14 cellular contexts compared by ENCODE assay signal in the genomic region with DNA sequence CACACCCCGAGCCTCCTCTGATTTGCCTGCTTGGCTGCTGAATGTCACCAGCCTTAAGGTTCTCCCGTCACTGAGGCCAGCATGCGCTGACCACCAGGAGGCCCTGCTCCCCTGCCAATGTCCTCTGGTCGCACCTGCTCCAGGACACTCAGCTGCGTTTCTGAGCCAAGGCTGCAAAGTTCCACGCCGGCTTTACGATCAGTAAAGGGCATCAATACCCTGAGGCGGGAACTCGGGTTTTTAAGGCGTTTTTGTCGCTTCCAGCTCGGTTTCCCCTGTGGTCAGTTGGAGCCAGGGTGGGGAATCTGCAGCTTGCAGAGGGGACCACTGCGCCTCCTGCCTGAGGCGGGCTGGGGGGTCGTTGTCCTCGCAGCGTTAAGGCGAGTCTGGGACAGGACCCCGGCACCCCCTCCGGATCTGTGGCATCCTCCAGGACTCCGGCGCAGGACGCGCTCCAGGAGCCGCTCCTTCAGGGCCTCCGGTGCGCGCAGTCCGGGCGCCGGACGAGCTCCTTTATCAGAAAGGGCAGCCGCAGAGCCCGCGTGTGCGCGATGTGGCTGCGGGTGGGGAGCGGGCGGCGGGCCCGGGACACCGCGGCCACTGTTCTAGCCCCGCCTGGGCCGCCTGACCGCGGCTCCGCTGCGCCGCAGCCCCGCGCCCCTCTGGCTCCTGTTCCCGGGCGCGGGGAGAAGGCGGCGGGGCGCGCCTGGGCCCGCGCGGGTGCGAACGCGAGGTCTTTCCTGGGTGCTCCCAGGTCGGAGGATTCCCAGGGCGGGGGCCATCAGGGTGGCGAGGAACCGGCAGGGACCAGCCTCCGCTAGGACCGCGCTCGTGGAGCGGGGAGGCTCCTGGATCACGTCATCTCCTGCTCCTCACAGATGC. TPM values are rescaled to one million over a fixed set of nuclear protein-coding genes. Genes with fewer than 3 reads are reported as not detected.
DNase-seq lines count a peak whose midpoint lies in the region; ATAC-seq and TF ChIP-seq lines count a peak whose summit lies in the region.
"Had no signal": no experiment of that assay in that cellular context is flagged by ENCODE, and none has a peak within 500 bp of the region (broad histone marks: within the 10 kb centered on the region; RNA-seq: fewer than 3 reads in every experiment).

No MANE protein-coding gene starts in this region.

- H3K18ac ChIP-seq in trophoblast cell (ENCODE audit: low read length): no peak overlapping the region

- no peak for TF ChIP-seq CTCF in RWPE2 (IDR thresholded peaks at IDR 0.05; ENCODE audit: poor library complexity, severe bottlenecking)
- TF ChIP-seq CTCF in sigmoid colon (IDR thresholded peaks at IDR 0.05): no peak

- H3K9me3 ChIP-seq in ES-I3 (ENCODE audit: control insufficient read depth, insufficient read depth, low read length): no peaks in the 10 kb centered on the region
- no peaks in the 10 kb centered on the region for H3K9me3 ChIP-seq in RWPE2 (ENCODE audit: severe bottlenecking)
- H3K9me3 ChIP-seq in trophoblast cell (ENCODE audit: insufficient read depth, low read depth, low read length): peaks cover 2% of the 10 kb centered on the region
- H3K9me3 ChIP-seq in sigmoid colon: no peaks in the 10 kb centered on the region
- H3K9me3 ChIP-seq: colonic mucosa, mucosa of descending colon had no signal

- no peak overlapping the region for H2BK5ac ChIP-seq in trophoblast cell (ENCODE audit: low read depth, low read length, poor library complexity)

- no peak overlapping the region for H4K91ac ChIP-seq in trophoblast cell (ENCODE audit: low read depth, low read length)

- peak overlapping the region; percentile 62 for H3K9ac ChIP-seq in ES-I3 (ENCODE audit: low read depth, low read length)
- H3K9ac ChIP-seq in trophoblast cell (ENCODE audit: low read length): no peak overlapping the region

- H3K23ac ChIP-seq in trophoblast cell (ENCODE audit: low read length): no peak overlapping the region

- no CpG with 5 or more reads among the region's 77 CpGs for WGBS in trophoblast cell (ENCODE audit: extremely low coverage, insufficient coverage, insufficient read length)
- WGBS in sigmoid colon, 2 donors: 8 to 17% methylated on average over 77 of the region's 77 CpGs

- H3K27ac ChIP-seq in RWPE2 (ENCODE audit: poor library complexity, severe bottlenecking) (no peak overlapping the region), trophoblast cell (ENCODE audit: low read depth, low read length) (no peak overlapping the region), sigmoid colon (no peak overlapping the region)
- H3K27ac ChIP-seq: colonic mucosa, skin epidermis had no signal

- H3K36me3 ChIP-seq in ES-I3 (ENCODE audit: insufficient read depth, low read length): no peaks in the 10 kb centered on the region
- H3K36me3 ChIP-seq in RWPE2 (ENCODE audit: low read depth): no peaks in the 10 kb centered on the region
- no peaks in the 10 kb centered on the region for H3K36me3 ChIP-seq in trophoblast cell (ENCODE audit: control insufficient read depth in 1 of 2, insufficient read depth in 2 of 2, low read length in 2 of 2)
- H3K36me3 ChIP-seq in sigmoid colon: no peaks in the 10 kb centered on the region
- H3K36me3 ChIP-seq: colonic mucosa had no signal

- no peak overlapping the region for H3K4ac ChIP-seq in trophoblast cell (ENCODE audit: low read depth, low read length)

- ATAC-seq in RWPE2 (ENCODE audit: low read depth) (peak; percentile 23; the same call in 1 of the 3 replicates), esophagus mucosa (no peak), HG03045 (IDR thresholded peaks at IDR 0.05; ENCODE audit: unreplicated experiment) (no peak), HG03571 (IDR thresholded peaks at IDR 0.05; ENCODE audit: unreplicated experiment) (no peak)
- ATAC-seq: mucosa of descending colon had no signal

- peaks cover 33% of the 10 kb centered on the region for H3K27me3 ChIP-seq in RWPE2 (ENCODE audit: insufficient read depth, poor library complexity, severe bottlenecking)
- H3K27me3 ChIP-seq in trophoblast cell (ENCODE audit: insufficient read depth, low read length): peaks cover 16% of the 10 kb centered on the region
- peaks cover 11 to 39% (median 25%) of the 10 kb centered on the region in 3 donors for H3K27me3 ChIP-seq in sigmoid colon

- H2AK5ac ChIP-seq in trophoblast cell (ENCODE audit: low read length): no peak overlapping the region

- H2BK120ac ChIP-seq in trophoblast cell (ENCODE audit: insufficient read depth, low read length, poor library complexity): no peak overlapping the region

- no peak for TF ChIP-seq EP300 in sigmoid colon (IDR thresholded peaks at IDR 0.05)

- H3K4me2 ChIP-seq in trophoblast cell (ENCODE audit: low read length): peak overlapping the region; percentile 53

- no peak overlapping the region for H4K12ac ChIP-seq in trophoblast cell (ENCODE audit: low read depth, low read length)

- DNase-seq in RWPE2 (ENCODE audit: low spot score) (no peak), trophoblast cell (peak; percentile 30 to 71), sigmoid colon (no peak)
- DNase-seq: activated gamma-delta T cell, colonic mucosa, COR-L47, mucosa of descending colon, Right ventricle myocardium superior had no signal

- no peaks in the 10 kb centered on the region for H3K4me1 ChIP-seq in ES-I3 (ENCODE audit: insufficient read depth, low read length)
- H3K4me1 ChIP-seq in RWPE2 (ENCODE audit: insufficient read depth, poor library complexity, severe bottlenecking): no peaks in the 10 kb centered on the region
- H3K4me1 ChIP-seq in trophoblast cell (ENCODE audit: control insufficient read depth in 1 of 2, insufficient read depth in 2 of 2, low read length in 2 of 2): peaks cover 0 to 3% of the 10 kb centered on the region in 2 experiments
- H3K4me1 ChIP-seq in sigmoid colon: peaks cover 0 to 8% (median 0%) of the 10 kb centered on the region in 4 donors
- H3K4me1 ChIP-seq: colonic mucosa had no signal

- intact Hi-C loops in sigmoid colon (cut with DNase I): no loop called here

- H3K79me2 ChIP-seq in trophoblast cell (ENCODE audit: control insufficient read depth, insufficient read depth, low read length, poor library complexity): no peaks in the 10 kb centered on the region

- TF ChIP-seq POLR2A in sigmoid colon (IDR thresholded peaks at IDR 0.05): no peak

- H3K4me3 ChIP-seq in RWPE2 (ENCODE audit: severe bottlenecking) (no peak overlapping the region), iPS-11a (ENCODE audit: low read depth, low read length) (peak overlapping the region; percentile 15), trophoblast cell (ENCODE audit: low read depth, low read length) (no peak overlapping the region), sigmoid colon (no peak overlapping the region)
- H3K4me3 ChIP-seq: colonic mucosa, mucosa of descending colon had no signal

- no peaks in the 10 kb centered on the region for H3K79me1 ChIP-seq in trophoblast cell (ENCODE audit: low read length)

- H4K8ac ChIP-seq in trophoblast cell (ENCODE audit: low read depth, low read length): no peak overlapping the region

- no peak overlapping the region for H2AFZ ChIP-seq in trophoblast cell (ENCODE audit: insufficient read depth, low read length, poor library complexity)

- H3K14ac ChIP-seq in trophoblast cell (ENCODE audit: low read length): no peak overlapping the region

- H2BK12ac ChIP-seq in trophoblast cell (ENCODE audit: low read length): no peak overlapping the region

RNA-seq across cellular contexts. Expression of a gene that starts 24.2 kb away (rescaled TPM):
- polyA plus RNA-seq in trophoblast cell (2013): 0.54 and 0.57 TPM in 2 replicates
- total RNA-seq in sigmoid colon (10 to 100 TPM in 1 of 4 donors, 1 to 10 TPM in 3; 5.3 to 16.9 (median 8.6) TPM), esophagus mucosa (1.9 TPM)
- polyA plus RNA-seq in sigmoid colon: 1 to 10 TPM in 1 of 3 donors, under 1 TPM in 2; 0.23 to 6.2 (median 0.60) TPM

Comparison
In these comparisons a context has a peak if more than half of its experiments do, and no peak if none do; other contexts are left out.
1. DNase-seq: peak in trophoblast cell (2 of 2); none in RWPE2 (single experiment) and sigmoid colon (single experiment).